Comparison of ENCODE assay signal across 10 cellular contexts in the genomic region with DNA sequence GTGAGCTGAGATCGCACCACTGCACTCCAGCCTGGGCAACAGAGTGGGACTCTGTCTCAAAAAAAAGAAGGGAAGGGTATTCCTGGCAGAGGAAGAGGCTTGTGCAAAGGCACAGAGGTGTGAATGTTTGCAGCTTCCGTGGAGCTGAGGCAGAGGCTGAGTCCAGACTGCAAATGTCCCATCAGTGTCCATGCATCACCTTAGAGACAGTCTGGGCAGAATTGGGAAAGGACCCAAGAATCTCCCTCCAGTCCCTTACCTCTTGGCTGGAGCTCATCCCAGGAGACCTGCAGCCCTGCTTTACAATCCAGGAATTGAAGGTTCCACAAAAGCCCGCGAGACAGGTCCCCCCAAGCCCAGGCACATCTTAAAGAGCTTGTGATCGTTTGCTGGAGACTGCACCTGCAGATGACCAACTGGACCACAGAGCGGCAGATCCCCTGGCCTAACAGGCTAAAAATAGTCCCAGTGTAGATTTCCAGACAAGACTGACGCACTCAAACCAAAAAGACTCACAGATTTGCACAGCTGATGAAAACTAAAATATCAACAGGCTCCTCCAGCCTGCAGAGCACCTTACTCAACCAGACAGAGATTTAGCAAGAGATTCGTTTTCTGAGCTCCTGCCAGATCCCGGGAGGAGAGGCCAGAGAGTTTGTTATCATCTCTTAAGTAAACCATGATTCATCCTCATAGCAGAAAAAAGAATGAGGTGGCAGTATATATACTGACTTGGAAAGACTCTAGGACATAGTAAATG. TPM values are rescaled to one million over a fixed set of nuclear protein-coding genes. Genes with fewer than 3 reads are reported as not detected.
DNase-seq lines count a peak whose midpoint lies in the region; ATAC-seq, FAIRE-seq and TF ChIP-seq lines count a peak whose summit lies in the region.
"Had no signal": no experiment of that assay in that cellular context is flagged by ENCODE, and none has a peak within 500 bp of the region (broad histone marks: within the 10 kb centered on the region; RNA-seq: fewer than 3 reads in every experiment).

No MANE protein-coding gene starts in this region.

- H2BK5ac ChIP-seq in IMR-90 (ENCODE audit: low read depth, low read length, poor library complexity, severe bottlenecking) (no peak overlapping the region), mesendoderm (ENCODE audit: low read length) (no peak overlapping the region)

- no peaks in the 10 kb centered on the region for H3K79me2 ChIP-seq in mesendoderm (ENCODE audit: control insufficient read depth, insufficient read depth, low read length)

- FAIRE-seq in bronchial epithelial cell (lab: Jason Lieb, UNC), result peak; percentile 89

- H4K8ac ChIP-seq in IMR-90 (ENCODE audit: low read depth in 2 of 2, low read length in 2 of 2), result no peak overlapping the region
- H4K8ac ChIP-seq in mesendoderm (ENCODE audit: low read depth, low read length), result no peak overlapping the region

- H3K23ac ChIP-seq in IMR-90 (ENCODE audit: low read depth, low read length) (no peak overlapping the region), mesendoderm (ENCODE audit: low read length) (no peak overlapping the region)

- TF ChIP-seq CTCF in IMR-90 (conservative IDR thresholded peaks at IDR 0.05; ENCODE audit: low read depth, low read length) (0 out of 2 replicates have a peak, but pooled peaks have one; percentile 3), bronchial epithelial cell (IDR thresholded peaks at IDR 0.05; ENCODE audit: insufficient read depth, low read length, severe bottlenecking) (no peak)

- no peak overlapping the region for H2BK20ac ChIP-seq in IMR-90 (ENCODE audit: low read depth, low read length)

- no peak overlapping the region for H2AK9ac ChIP-seq in IMR-90 (replicated peaks; ENCODE audit: low read depth, low read length, poor library complexity)

- H2BK120ac ChIP-seq in IMR-90 (ENCODE audit: low read depth, low read length) (no peak overlapping the region), mesendoderm (ENCODE audit: low read depth, low read length) (no peak overlapping the region)

- dilution Hi-C loops in IMR-90 (cut with HindIII; ENCODE audit: low sequenced_read_pairs, unreplicated experiment), result no loop called here

- H2AK5ac ChIP-seq in IMR-90 (ENCODE audit: low read depth, low read length), result no peak overlapping the region
- H2AK5ac ChIP-seq in mesendoderm (ENCODE audit: low read length), result no peak overlapping the region

- H3K4ac ChIP-seq in IMR-90 (ENCODE audit: low read depth, low read length) (no peak overlapping the region), mesendoderm (ENCODE audit: low read depth, low read length) (no peak overlapping the region)

- DNase-seq in ACHN (peak; percentile 82), IMR-90 (peak; percentile 100), bronchial epithelial cell (ENCODE audit: low read depth) (peak; percentile 98), middle frontal gyrus (ENCODE audit: extremely low spot score, low spot score) (peak; percentile 66), ecto neural progenitor cell (ENCODE audit: low spot score) (no peak), mesendoderm (no peak)
- no peak for DNase-seq in activated CD4-positive, alpha-beta T cell treated with anti-CD3 and anti-CD28 coated beads, Interleukin-2, amount 50 U/mL, for 4 hours
- DNase-seq: COR-L47, NCI-H2029 had no signal

- H3K9ac ChIP-seq in IMR-90 (ENCODE audit: low read depth, low read length), result no peak overlapping the region
- H3K9ac ChIP-seq in mesendoderm (ENCODE audit: low read length), result no peak overlapping the region

- no peak overlapping the region for H3K18ac ChIP-seq in IMR-90 (ENCODE audit: low read depth, low read length)
- no peak overlapping the region for H3K18ac ChIP-seq in mesendoderm (ENCODE audit: low read length)

- H3K36me3 ChIP-seq in IMR-90 (ENCODE audit: control insufficient read depth, insufficient read depth, low read length) (no peaks in the 10 kb centered on the region), bronchial epithelial cell (ENCODE audit: control insufficient read depth, insufficient read depth, low read length) (no peaks in the 10 kb centered on the region), mesendoderm (ENCODE audit: control insufficient read depth, insufficient read depth, low read length) (no peaks in the 10 kb centered on the region)

- no peak overlapping the region for H3K14ac ChIP-seq in IMR-90 (replicated peaks; ENCODE audit: low read depth, low read length)

- no peak for TF ChIP-seq POLR2A in IMR-90 (IDR thresholded peaks at IDR 0.05; ENCODE audit: low read depth, low read length)

- no TSS peak for BruUV-seq in IMR-90 (replicated peaks; lab: Mats Ljungman, UMichigan)

- H4K5ac ChIP-seq in IMR-90 (ENCODE audit: low read depth, low read length) (no peak overlapping the region), mesendoderm (ENCODE audit: low read length) (no peak overlapping the region)

- H3K79me1 ChIP-seq in IMR-90 (ENCODE audit: low read depth in 1 of 2, low read length in 2 of 2), result no peaks in the 10 kb centered on the region
- no peaks in the 10 kb centered on the region for H3K79me1 ChIP-seq in mesendoderm (ENCODE audit: low read length)

- H3K9me3 ChIP-seq in IMR-90 (ENCODE audit: control insufficient read depth, insufficient read depth, low read length), result peaks cover 3% of the 10 kb centered on the region; the same call in 1 of the 2 replicates

- WGBS in IMR-90 (ENCODE audit: extremely low coverage in 2 of 2, insufficient read length in 1 of 2), 2 experiments, result 37% methylated on average over 6 of the region's 9 CpGs; no CpG with 5 or more reads in 1 of the 2 experiments
- no CpG with 5 or more reads among the region's 9 CpGs for WGBS in mesendoderm (ENCODE audit: extremely low coverage, insufficient coverage, low lambda C conversion rate)

- CTCF ChIA-PET in IMR-90 (lab: Yijun Ruan, JAX), result interaction anchor here (1.1 kb wide), 1 partner anchor 19 kb away, joined by 3 read pairs; no protein-coding TSS in a partner anchor

- H3K27me3 ChIP-seq in IMR-90 (ENCODE audit: control insufficient read depth, insufficient read depth, low read length) (peaks cover 25% of the 10 kb centered on the region), bronchial epithelial cell (ENCODE audit: control insufficient read depth, insufficient read depth, low read length) (no peaks in the 10 kb centered on the region), mesendoderm (ENCODE audit: insufficient read depth, low read length, poor library complexity) (no peaks in the 10 kb centered on the region)

- intact Hi-C loops in IMR-90 (cut with micrococcal nuclease), result loop anchor here (1.0 to 5.0 kb wide), 2 partner anchors 251 to 439 kb away; no protein-coding TSS in a partner anchor

- H3K4me3 ChIP-seq in IMR-90 (ENCODE audit: insufficient read depth, low read depth, low read length) (no peak overlapping the region), bronchial epithelial cell (ENCODE audit: low read depth, low read length) (no peak overlapping the region), mesendoderm (ENCODE audit: low read length) (no peak overlapping the region)

- H3K56ac ChIP-seq in IMR-90 (ENCODE audit: extremely low read depth, insufficient read depth, low read length) (no peak overlapping the region), mesendoderm (ENCODE audit: low read length) (no peak overlapping the region)

- H2BK15ac ChIP-seq in IMR-90 (ENCODE audit: low read depth, low read length) (no peak overlapping the region), mesendoderm (replicated peaks; ENCODE audit: low read depth) (no peak overlapping the region)

- no peak for TF ChIP-seq RAD21 in IMR-90 (IDR thresholded peaks at IDR 0.05; ENCODE audit: low read length)

- POLR2A ChIA-PET in IMR-90 (lab: Charles Lee; ENCODE audit: unreplicated experiment), result no interaction called here

- in situ Hi-C loops in ACHN (cut with HindIII; ENCODE audit: low pct_ligation_motif_present, low pct_unique_long_range_greater_than_20kb, low sequenced_read_pairs), result no loop called here
- in situ Hi-C loops in IMR-90 (cut with MboI; ENCODE audit: low sequenced_read_pairs), result no loop called here

- H2AFZ ChIP-seq in IMR-90 (replicated peaks; ENCODE audit: low read length, poor library complexity), result no peak overlapping the region

- peaks cover 13% of the 10 kb centered on the region for H3K9me1 ChIP-seq in IMR-90 (ENCODE audit: insufficient read depth, low read length)

- H4K20me1 ChIP-seq in IMR-90 (ENCODE audit: insufficient read depth, low read length), result peaks cover 15% of the 10 kb centered on the region

- ATAC-seq in IMR-90 (ENCODE audit: low read depth) (peak; percentile 91), HG02938 (IDR thresholded peaks at IDR 0.05; ENCODE audit: unreplicated experiment) (no peak)

- no peak overlapping the region; the same call in 1 of the 2 replicates for H3K4me2 ChIP-seq in IMR-90 (ENCODE audit: low read depth, low read length)
- H3K4me2 ChIP-seq in mesendoderm (ENCODE audit: low read length), result no peak overlapping the region

- H4K91ac ChIP-seq in IMR-90 (ENCODE audit: insufficient read depth, low read depth, low read length), result no peak overlapping the region

- H3K4me1 ChIP-seq in IMR-90 (ENCODE audit: control insufficient read depth, insufficient read depth, low read length), result peaks cover 12% of the 10 kb centered on the region
- H3K4me1 ChIP-seq in mesendoderm (ENCODE audit: control insufficient read depth, low read depth, low read length), result no peaks in the 10 kb centered on the region

- H3K27ac ChIP-seq in IMR-90 (ENCODE audit: insufficient read depth, low read length), result no peak overlapping the region
- H3K27ac ChIP-seq in mesendoderm (ENCODE audit: low read depth, low read length), result no peak overlapping the region

TF ChIP-seq in IMR-90, 13 proteins besides CTCF, POLR2A, EP300 and RAD21 (continues in another document):
- TF ChIP-seq CEBPB (IDR thresholded peaks at IDR 0.05; ENCODE audit: low read depth, low read length) (peak; percentile 98), CHD1 (IDR thresholded peaks at IDR 0.05; ENCODE audit: low read depth, low read length) (no peak), RCOR1 (IDR thresholded peaks at IDR 0.05; ENCODE audit: insufficient replicate concordance, low read length) (peak; percentile 92), BHLHE40 (IDR thresholded peaks at IDR 0.05; ENCODE audit: low read depth, low read length) (peak; percentile 49; the same call in 1 of the 2 replicates), FOS (IDR thresholded peaks at IDR 0.05; ENCODE audit: low read depth, low read length) (peak; percentile 95)

RNA-seq across cellular contexts. Expression of a gene that starts 22.9 kb away (rescaled TPM):
- total RNA-seq in IMR-90 (2012; rRNA removed) (under 0.01 and 0.28 TPM in 2 replicates), bronchial epithelial cell (0.79 and 1.3 TPM in 2 replicates)
- 0.12 and 0.19 TPM in 2 replicates for polyA plus RNA-seq in IMR-90 (2012; rRNA removed)
- polyA plus RNA-seq in IMR-90 (2012; cell fraction: cytosol; rRNA removed), result 0.02 and 0.51 TPM in 2 replicates
- 0.03 and 0.16 TPM in 2 replicates for polyA plus RNA-seq in IMR-90 (2012; cell fraction: nucleus; rRNA removed; ENCODE audit: low replicate concordance)
- 4.6 TPM for polyA plus RNA-seq in mesendoderm (2013, experiment 1 of 2)
- polyA plus RNA-seq in mesendoderm (2013, experiment 2 of 2), result 5.0 TPM

Comparison
In these comparisons a context has a peak if more than half of its experiments do, and no peak if none do; other contexts are left out.
1. DNase-seq: peak in ACHN (single experiment), IMR-90 (single experiment), bronchial epithelial cell (single experiment) and middle frontal gyrus (single experiment); none in ecto neural progenitor cell (single experiment), activated CD4-positive, alpha-beta T cell treated with anti-CD3 and anti-CD28 coated beads, Interleukin-2, amount 50 U/mL, for 4 hours (0 of 2) and mesendoderm (single experiment).